Comparison of ENCODE assay signal across 18 cellular contexts in the genomic region with DNA sequence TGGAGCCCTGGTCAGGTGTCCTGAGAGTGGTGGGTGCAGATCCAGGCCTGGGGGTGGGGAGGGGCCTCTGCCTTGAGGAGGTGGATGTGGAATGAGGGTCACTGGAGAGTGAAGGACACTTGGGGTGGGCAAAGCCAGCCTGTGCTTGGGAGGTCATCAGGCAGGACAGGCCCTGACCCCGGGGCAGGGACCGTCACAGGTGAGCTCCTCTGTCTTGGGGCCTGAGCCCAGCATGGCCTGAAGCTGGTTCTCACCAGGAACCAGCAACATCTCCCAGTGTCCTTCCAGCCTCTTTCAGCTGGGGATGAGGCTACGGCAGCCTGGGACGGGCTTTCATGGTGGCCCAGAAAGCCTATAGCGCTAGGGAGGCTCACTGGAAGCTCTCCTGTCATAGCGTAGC. TPM values are rescaled to one million over a fixed set of nuclear protein-coding genes. Genes with fewer than 3 reads are reported as not detected.
A peak's percentile ranks its signal among the peaks of the same experiment; 100 is the strongest.
DNase-seq lines count a peak whose midpoint lies in the region; ATAC-seq and TF ChIP-seq lines count a peak whose summit lies in the region.
"Had no signal": no experiment of that assay in that cellular context is flagged by ENCODE, and none has a peak within 500 bp of the region (broad histone marks: within the 10 kb centered on the region; RNA-seq: fewer than 3 reads in every experiment).

No MANE protein-coding gene starts in this region.

- H2BK120ac ChIP-seq in trophoblast cell (ENCODE audit: insufficient read depth, low read length, poor library complexity) = no peak overlapping the region

- H3K4ac ChIP-seq in trophoblast cell (ENCODE audit: low read depth, low read length) = no peak overlapping the region

- no peaks in the 10 kb centered on the region for H3K79me2 ChIP-seq in trophoblast cell (ENCODE audit: control insufficient read depth, insufficient read depth, low read length, poor library complexity)
- no peaks in the 10 kb centered on the region for H3K79me2 ChIP-seq in GM23248 (ENCODE audit: insufficient read depth)

- H3F3A ChIP-seq in GM23248 (ENCODE audit: insufficient read depth) = no peaks in the 10 kb centered on the region

- no peak overlapping the region for H2BK5ac ChIP-seq in trophoblast cell (ENCODE audit: low read depth, low read length, poor library complexity)

- no peak overlapping the region for H2AK5ac ChIP-seq in trophoblast cell (ENCODE audit: low read length)

- peak overlapping the region; percentile 16 for H2BK12ac ChIP-seq in trophoblast cell (ENCODE audit: low read length)

- H4K20me1 ChIP-seq in GM23248 (ENCODE audit: insufficient read depth) = no peaks in the 10 kb centered on the region

- no peak overlapping the region for H3K4me3 Mint-ChIP-seq in activated CD8-positive, alpha-beta T cell treated with anti-CD3 and anti-CD28 coated beads, Interleukin-2, amount 10 ng/mL, durations not matched to agents 7 days and 5 days
- no peak overlapping the region for H3K4me3 Mint-ChIP-seq in activated CD8-positive, alpha-beta T cell treated with anti-CD3 and anti-CD28 coated beads for 36 hours
- H3K4me3 Mint-ChIP-seq: CD8-positive, alpha-beta T cell had no signal

- H3K4me1 ChIP-seq in esophagus muscularis mucosa = peaks cover 0 to 10% (median 9%) of the 10 kb centered on the region in 4 donors
- H3K4me1 ChIP-seq in trophoblast cell (ENCODE audit: control insufficient read depth in 1 of 2, insufficient read depth in 2 of 2, low read length in 2 of 2) = peaks cover 0 to 10% of the 10 kb centered on the region in 2 experiments
- H3K4me1 ChIP-seq in upper lobe of right lung = no peaks in the 10 kb centered on the region
- no peaks in the 10 kb centered on the region for H3K4me1 ChIP-seq in GM23248 (ENCODE audit: insufficient read depth)
- H3K4me1 ChIP-seq: BE2C had no signal

- no peak overlapping the region for H2AFZ ChIP-seq in trophoblast cell (ENCODE audit: insufficient read depth, low read length, poor library complexity)
- H2AFZ ChIP-seq in GM23248 = no peak overlapping the region
- H2AFZ ChIP-seq: PC-9 had no signal

- no peak for TF ChIP-seq EP300 in esophagus muscularis mucosa (IDR thresholded peaks at IDR 0.05)

- H3K9me3 Mint-ChIP-seq in activated CD8-positive, alpha-beta T cell treated with anti-CD3 and anti-CD28 coated beads, Interleukin-2, amount 10 ng/mL, durations not matched to agents 7 days and 5 days (ENCODE audit: insufficient read depth) = peaks cover 11% of the 10 kb centered on the region
- peaks cover 11% of the 10 kb centered on the region for H3K9me3 Mint-ChIP-seq in activated CD8-positive, alpha-beta T cell treated with anti-CD3 and anti-CD28 coated beads for 36 hours

- peaks cover 2% of the 10 kb centered on the region for H3K27me3 Mint-ChIP-seq in activated CD8-positive, alpha-beta T cell treated with anti-CD3 and anti-CD28 coated beads, Interleukin-2, amount 10 ng/mL, durations not matched to agents 7 days and 5 days (ENCODE audit: low read depth)
- no peaks in the 10 kb centered on the region for H3K27me3 Mint-ChIP-seq in activated CD8-positive, alpha-beta T cell treated with anti-CD3 and anti-CD28 coated beads for 36 hours

- peak; percentile 4 for DNase-seq in activated CD8-positive, alpha-beta T cell treated with anti-CD3 and anti-CD28 coated beads, Interleukin-2, amount 10 ng/mL, durations not matched to agents 7 days and 5 days
- no peak for DNase-seq in activated CD8-positive, alpha-beta T cell treated with anti-CD3 and anti-CD28 coated beads for 36 hours
- DNase-seq in esophagus muscularis mucosa (ENCODE audit: extremely low spot score) (peak; percentile 80), trophoblast cell (no peak), upper lobe of right lung (peak; percentile 40), DMS79 treated with DMSO at 0.1 percent for 48 hours (lab: John Stamatoyannopoulos, UW) (no peak), amygdala (lab: John Stamatoyannopoulos, UW) (no peak), GM23248 (no peak)
- DNase-seq: 8988T, BE2C, DND-41, NCI-H1048, NCI-H510A treated with DMSO at 0.1 percent for 48 hours, NCI-H82, PC-9 had no signal

- 88% methylated on average over 6 of the region's 6 CpGs for WGBS in esophagus muscularis mucosa
- no CpG with 5 or more reads among the region's 6 CpGs for WGBS in trophoblast cell (ENCODE audit: extremely low coverage, insufficient coverage, insufficient read length)
- 67 to 74% methylated on average over 5 to 6 of the region's 6 CpGs for WGBS in GM23248 (ENCODE audit: low coverage in 1 of 2, low lambda C conversion rate in 2 of 2, missing lambda C conversion rate in 2 of 2), 2 experiments

- ATAC-seq in activated CD8-positive, alpha-beta T cell treated with anti-CD3 and anti-CD28 coated beads, Interleukin-2, amount 10 ng/mL, durations not matched to agents 7 days and 5 days = no peak
- ATAC-seq in activated CD8-positive, alpha-beta T cell treated with anti-CD3 and anti-CD28 coated beads for 36 hours = no peak
- ATAC-seq in upper lobe of right lung = peak; percentile 10
- ATAC-seq: CD8-positive, alpha-beta T cell had no signal

- in situ Hi-C loops in GM23248 (cut with MboI) = no loop called here

- CTCF ChIA-PET in activated CD8-positive, alpha-beta T cell treated with anti-CD3 and anti-CD28 coated beads, Interleukin-2, amount 10 ng/mL, durations not matched to agents 7 days and 5 days (lab: Charles Lee) = no interaction called here
- CTCF ChIA-PET in activated CD8-positive, alpha-beta T cell treated with anti-CD3 and anti-CD28 coated beads for 36 hours (lab: Charles Lee) = no interaction called here

- no peak overlapping the region for H4K12ac ChIP-seq in trophoblast cell (ENCODE audit: low read depth, low read length)

- H3K36me3 ChIP-seq in esophagus muscularis mucosa (no peaks in the 10 kb centered on the region), trophoblast cell (ENCODE audit: control insufficient read depth in 1 of 2, insufficient read depth in 2 of 2, low read length in 2 of 2) (peaks cover 0 to 2% of the 10 kb centered on the region in 2 experiments), upper lobe of right lung (no peaks in the 10 kb centered on the region), GM23248 (ENCODE audit: low read depth) (no peaks in the 10 kb centered on the region)
- H3K36me3 ChIP-seq: BE2C had no signal

- TF ChIP-seq CTCF in activated CD8-positive, alpha-beta T cell treated with anti-CD3 and anti-CD28 coated beads for 36 hours (IDR thresholded peaks at IDR 0.05) = no peak
- no peak for TF ChIP-seq CTCF in esophagus muscularis mucosa (IDR thresholded peaks at IDR 0.05)
- no peak for TF ChIP-seq CTCF in upper lobe of right lung (IDR thresholded peaks at IDR 0.05)

- no peak for TF ChIP-seq POLR2A in esophagus muscularis mucosa (IDR thresholded peaks at IDR 0.05; ENCODE audit: low read depth)

- H3K9ac ChIP-seq in trophoblast cell (ENCODE audit: low read length) = no peak overlapping the region
- H3K9ac ChIP-seq in GM23248 = no peak overlapping the region
- H3K9ac ChIP-seq: KMS-11 had no signal

- peaks cover 13% of the 10 kb centered on the region for H3K36me3 Mint-ChIP-seq in activated CD8-positive, alpha-beta T cell treated with anti-CD3 and anti-CD28 coated beads, Interleukin-2, amount 10 ng/mL, durations not matched to agents 7 days and 5 days (ENCODE audit: low read depth)
- H3K36me3 Mint-ChIP-seq in activated CD8-positive, alpha-beta T cell treated with anti-CD3 and anti-CD28 coated beads for 36 hours (ENCODE audit: low read depth) = peaks cover 6% of the 10 kb centered on the region

- peaks cover 0 to 57% (median 0%) of the 10 kb centered on the region in 4 donors for H3K27me3 ChIP-seq in esophagus muscularis mucosa
- H3K27me3 ChIP-seq in trophoblast cell (ENCODE audit: insufficient read depth, low read length) = no peaks in the 10 kb centered on the region
- peaks cover 18% of the 10 kb centered on the region for H3K27me3 ChIP-seq in upper lobe of right lung
- peaks cover 48% of the 10 kb centered on the region for H3K27me3 ChIP-seq in GM23248 (replicated peaks; ENCODE audit: insufficient read depth)

- no peak overlapping the region for H3K14ac ChIP-seq in trophoblast cell (ENCODE audit: low read length)

- peaks cover 11% of the 10 kb centered on the region for H3K79me1 ChIP-seq in trophoblast cell (ENCODE audit: low read length)

- no peak overlapping the region for H3K27ac ChIP-seq in esophagus muscularis mucosa (replicated peaks in 1 of 4)
- no peak overlapping the region for H3K27ac ChIP-seq in trophoblast cell (ENCODE audit: low read depth, low read length)
- H3K27ac ChIP-seq in upper lobe of right lung = no peak overlapping the region
- H3K27ac ChIP-seq in GM23248 = no peak overlapping the region
- H3K27ac ChIP-seq: KMS-11, PC-9 had no signal

- peaks cover 0 to 6% (median 0%) of the 10 kb centered on the region in 4 donors for H3K9me3 ChIP-seq in esophagus muscularis mucosa
- H3K9me3 ChIP-seq in trophoblast cell (ENCODE audit: insufficient read depth, low read depth, low read length) = peaks cover 8% of the 10 kb centered on the region
- H3K9me3 ChIP-seq in upper lobe of right lung = no peaks in the 10 kb centered on the region
- H3K9me3 ChIP-seq in GM23248 (ENCODE audit: low read depth) = no peaks in the 10 kb centered on the region
- H3K9me3 ChIP-seq: BE2C had no signal

- no peak overlapping the region for H4K8ac ChIP-seq in trophoblast cell (ENCODE audit: low read depth, low read length)

- no peak overlapping the region for H3K4me3 ChIP-seq in esophagus muscularis mucosa
- H3K4me3 ChIP-seq in trophoblast cell (ENCODE audit: low read depth, low read length) = no peak overlapping the region
- H3K4me3 ChIP-seq in upper lobe of right lung = no peak overlapping the region
- H3K4me3 ChIP-seq in GM23248 = no peak overlapping the region
- H3K4me3 ChIP-seq: PC-9 had no signal

- no peak overlapping the region for H3K27ac Mint-ChIP-seq in activated CD8-positive, alpha-beta T cell treated with anti-CD3 and anti-CD28 coated beads, Interleukin-2, amount 10 ng/mL, durations not matched to agents 7 days and 5 days
- no peak overlapping the region for H3K27ac Mint-ChIP-seq in activated CD8-positive, alpha-beta T cell treated with anti-CD3 and anti-CD28 coated beads for 36 hours
- H3K27ac Mint-ChIP-seq: CD8-positive, alpha-beta T cell had no signal

- intact Hi-C loops in activated CD8-positive, alpha-beta T cell treated with anti-CD3 and anti-CD28 coated beads for 36 hours (cut with micrococcal nuclease) = no loop called here
- intact Hi-C loops in esophagus muscularis mucosa (cut with DNase I) (no loop called here), upper lobe of right lung (cut with DNase I) (no loop called here)

- H3K4me2 ChIP-seq in trophoblast cell (ENCODE audit: low read length) (no peak overlapping the region), GM23248 (ENCODE audit: unreplicated experiment) (no peak overlapping the region)
- H3K4me2 ChIP-seq: KMS-11, PC-9 had no signal

- no peak overlapping the region for H4K91ac ChIP-seq in trophoblast cell (ENCODE audit: low read depth, low read length)

- H3K9me2 ChIP-seq in GM23248 (ENCODE audit: insufficient read depth) = no peaks in the 10 kb centered on the region

- no peak overlapping the region for H3K18ac ChIP-seq in trophoblast cell (ENCODE audit: low read length)

- H3K23ac ChIP-seq in trophoblast cell (ENCODE audit: low read length) = no peak overlapping the region

- POLR2A ChIA-PET in activated CD8-positive, alpha-beta T cell treated with anti-CD3 and anti-CD28 coated beads, Interleukin-2, amount 10 ng/mL, durations not matched to agents 7 days and 5 days (lab: Charles Lee) = no interaction called here
- POLR2A ChIA-PET in activated CD8-positive, alpha-beta T cell treated with anti-CD3 and anti-CD28 coated beads for 36 hours (lab: Charles Lee) = no interaction called here

- H3K4me1 Mint-ChIP-seq in activated CD8-positive, alpha-beta T cell treated with anti-CD3 and anti-CD28 coated beads, Interleukin-2, amount 10 ng/mL, durations not matched to agents 7 days and 5 days (ENCODE audit: low read depth) = peaks cover 16% of the 10 kb centered on the region
- H3K4me1 Mint-ChIP-seq in activated CD8-positive, alpha-beta T cell treated with anti-CD3 and anti-CD28 coated beads for 36 hours (ENCODE audit: low read depth) = peaks cover 24% of the 10 kb centered on the region

RNA-seq across cellular contexts. Expression of a gene that starts 0.8 kb away (rescaled TPM):
- not detected for total RNA-seq in activated CD8-positive, alpha-beta T cell treated with anti-CD3 and anti-CD28 coated beads, Interleukin-2, amount 10 ng/mL, durations not matched to agents 7 days and 5 days
- not detected for total RNA-seq in activated CD8-positive, alpha-beta T cell treated with anti-CD3 and anti-CD28 coated beads for 36 hours
- not detected for total RNA-seq in esophagus muscularis mucosa
- polyA plus RNA-seq in trophoblast cell (2013) = not detected in 2 replicates
- total RNA-seq in upper lobe of right lung = not detected
- total RNA-seq in GM23248 (2014; rRNA removed; shearing (Covaris generic)) = not detected in 2 replicates
- polyA plus RNA-seq in GM23248 (2016; fragmentation: Nextera tagmentation; extraction: Ambion mirVana) = not detected in 2 replicates
- total RNA-seq: CD8-positive, alpha-beta T cell; M059J; PC-9 had no signal

RNA-seq across cellular contexts. Expression of a gene that starts 6.5 kb away (rescaled TPM):
- total RNA-seq in activated CD8-positive, alpha-beta T cell treated with anti-CD3 and anti-CD28 coated beads, Interleukin-2, amount 10 ng/mL, durations not matched to agents 7 days and 5 days = not detected
- total RNA-seq in activated CD8-positive, alpha-beta T cell treated with anti-CD3 and anti-CD28 coated beads for 36 hours = not detected
- not detected for total RNA-seq in esophagus muscularis mucosa
- polyA plus RNA-seq in trophoblast cell (2013) = not detected in 2 replicates
- not detected for total RNA-seq in upper lobe of right lung
- not detected in 2 replicates for total RNA-seq in GM23248 (2014; rRNA removed; shearing (Covaris generic))
- not detected in 2 replicates for polyA plus RNA-seq in GM23248 (2016; fragmentation: Nextera tagmentation; extraction: Ambion mirVana)
- total RNA-seq: CD8-positive, alpha-beta T cell; M059J; PC-9 had no signal

RNA-seq across cellular contexts. Expression of a gene that starts 12.1 kb away (rescaled TPM):
- total RNA-seq in activated CD8-positive, alpha-beta T cell treated with anti-CD3 and anti-CD28 coated beads, Interleukin-2, amount 10 ng/mL, durations not matched to agents 7 days and 5 days = not detected
- total RNA-seq in activated CD8-positive, alpha-beta T cell treated with anti-CD3 and anti-CD28 coated beads for 36 hours = not detected
- total RNA-seq in esophagus muscularis mucosa (not detected), upper lobe of right lung (not detected)
- not detected in 2 replicates for polyA plus RNA-seq in trophoblast cell (2013)
- not detected in 2 replicates for total RNA-seq in GM23248 (2014; rRNA removed; shearing (Covaris generic))
- not detected in 2 replicates for polyA plus RNA-seq in GM23248 (2016; fragmentation: Nextera tagmentation; extraction: Ambion mirVana)
- total RNA-seq: CD8-positive, alpha-beta T cell; M059J; PC-9 had no signal

RNA-seq across cellular contexts. Expression of a gene that starts 21.4 kb away (rescaled TPM):
- total RNA-seq in activated CD8-positive, alpha-beta T cell treated with anti-CD3 and anti-CD28 coated beads, Interleukin-2, amount 10 ng/mL, durations not matched to agents 7 days and 5 days = not detected
- not detected for total RNA-seq in activated CD8-positive, alpha-beta T cell treated with anti-CD3 and anti-CD28 coated beads for 36 hours
- total RNA-seq in esophagus muscularis mucosa (not detected), upper lobe of right lung (not detected)
- not detected in 2 replicates for polyA plus RNA-seq in trophoblast cell (2013)
- not detected in 2 replicates for total RNA-seq in GM23248 (2014; rRNA removed; shearing (Covaris generic))
- polyA plus RNA-seq in GM23248 (2016; fragmentation: Nextera tagmentation; extraction: Ambion mirVana) = not detected in 2 replicates
- total RNA-seq: CD8-positive, alpha-beta T cell; M059J; PC-9 had no signal

RNA-seq across cellular contexts. Expression of a gene that starts 28.3 kb away (rescaled TPM):
- total RNA-seq in activated CD8-positive, alpha-beta T cell treated with anti-CD3 and anti-CD28 coated beads, Interleukin-2, amount 10 ng/mL, durations not matched to agents 7 days and 5 days = not detected
- total RNA-seq in activated CD8-positive, alpha-beta T cell treated with anti-CD3 and anti-CD28 coated beads for 36 hours = not detected
- total RNA-seq in esophagus muscularis mucosa (not detected), upper lobe of right lung (not detected)
- not detected in 2 replicates for polyA plus RNA-seq in trophoblast cell (2013)
- total RNA-seq in GM23248 (2014; rRNA removed; shearing (Covaris generic)) = not detected in 2 replicates
- polyA plus RNA-seq in GM23248 (2016; fragmentation: Nextera tagmentation; extraction: Ambion mirVana) = not detected in 2 replicates
- total RNA-seq: CD8-positive, alpha-beta T cell; M059J; PC-9 had no signal

Comparison
In these comparisons a context has a peak if more than half of its experiments do, and no peak if none do; other contexts are left out.
1. DNase-seq: peak in activated CD8-positive, alpha-beta T cell treated with anti-CD3 and anti-CD28 coated beads, Interleukin-2, amount 10 ng/mL, durations not matched to agents 7 days and 5 days (single experiment), esophagus muscularis mucosa (single experiment) and upper lobe of right lung (single experiment); none in activated CD8-positive, alpha-beta T cell treated with anti-CD3 and anti-CD28 coated beads for 36 hours (single experiment), trophoblast cell (0 of 2), DMS79 treated with DMSO at 0.1 percent for 48 hours (single experiment), amygdala (0 of 56) and GM23248 (single experiment).